9 cellular contexts compared by ENCODE assay signal in genomic region chr6:27608916-27609883, GRCh38.
DNase-seq lines count a peak whose midpoint lies in the region; ATAC-seq, FAIRE-seq and TF ChIP-seq lines count a peak whose summit lies in the region.
"Had no signal": no experiment of that assay in that cellular context is flagged by ENCODE, and none has a peak within 500 bp of the region (broad histone marks: within the 10 kb centered on the region; RNA-seq: fewer than 3 reads in every experiment).

No MANE protein-coding gene starts in this region.

- no peak overlapping the region for H3K4me3 Mint-ChIP-seq in T-helper 17 cell

- H3K27me3 Mint-ChIP-seq in T-helper 17 cell = peaks cover 55% of the 10 kb centered on the region

- peaks cover 4% of the 10 kb centered on the region for H3K36me3 Mint-ChIP-seq in T-helper 17 cell (ENCODE audit: low read depth)

- peak; percentile 38 for FAIRE-seq in D721Med (lab: Jason Lieb, UNC)

- peak; percentile 86 for TF ChIP-seq CTCF in D721Med (IDR thresholded peaks at IDR 0.05; ENCODE audit: insufficient read depth, missing control alignments)

- DNase-seq in D721Med (ENCODE audit: insufficient read length, low spot score) = no peak
- DNase-seq in HPDE6-E6E7 (ENCODE audit: extremely low spot score) = peak; percentile 49
- peak; percentile 47 for DNase-seq in SW480 (ENCODE audit: low spot score)
- peak; percentile 85 for DNase-seq in iris pigment epithelial cell (ENCODE audit: low read depth)
- DNase-seq in T-helper 17 cell = no peak
- no peak for DNase-seq in GM19240 (ENCODE audit: insufficient read length, low spot score)

- H3K27ac Mint-ChIP-seq in T-helper 17 cell = no peak overlapping the region

- H3K9me3 ChIP-seq in T-helper 17 cell (ENCODE audit: control insufficient read depth, low read length, poor library complexity, severe bottlenecking) = no peaks in the 10 kb centered on the region
- H3K9me3 ChIP-seq: neutrophil had no signal

- no peak for ATAC-seq in HG03342 (IDR thresholded peaks at IDR 0.05; ENCODE audit: unreplicated experiment)
- no peak for ATAC-seq in T-helper 17 cell
- ATAC-seq in HG03521 (IDR thresholded peaks at IDR 0.05; ENCODE audit: unreplicated experiment) = no peak

- peaks cover 5% of the 10 kb centered on the region for H3K4me1 Mint-ChIP-seq in T-helper 17 cell

Comparison
In these comparisons a context has a peak if more than half of its experiments do, and no peak if none do; other contexts are left out.
1. DNase-seq: peak in HPDE6-E6E7 (single experiment), SW480 (single experiment) and iris pigment epithelial cell (single experiment); none in D721Med (single experiment), T-helper 17 cell (0 of 3) and GM19240 (single experiment).